26 cellular contexts compared by ENCODE assay signal in genomic region chr1:151581446-151581845, GRCh38.
"Had no signal": no experiment of that assay in that cellular context is flagged by ENCODE, and none has a peak within 500 bp of the region (broad histone marks: within the 10 kb centered on the region; RNA-seq: fewer than 3 reads in every experiment).

No MANE protein-coding gene starts in this region.

- H3K4me3 ChIP-seq: esophagus squamous epithelium, heart right ventricle, lower lobe of right lung, ovary, right lobe of liver, smooth muscle cell, suprapubic skin, transverse colon had no signal

- H3K36me3 ChIP-seq: ovary had no signal

- H3K9me3 ChIP-seq: esophagus squamous epithelium, heart right ventricle, lower lobe of right lung, ovary, right lobe of liver, suprapubic skin, transverse colon had no signal

- H3K27me3 Mint-ChIP-seq: effector memory CD8-positive, alpha-beta T cell; memory B cell; naive thymus-derived CD4-positive, alpha-beta T cell had no signal

- H3K4me1 Mint-ChIP-seq: memory B cell; stimulated activated effector memory CD8-positive, alpha-beta T cell treated with anti-CD3 and anti-CD28 coated beads, Interleukin-12 subunit alpha, Interleukin-12 subunit beta, amount 100 ng/mL, for 72 hours had no signal

- H3K4me1 ChIP-seq: lower lobe of right lung, right lobe of liver had no signal

- H3K27me3 ChIP-seq: esophagus squamous epithelium, heart right ventricle, ovary, right lobe of liver, suprapubic skin, transverse colon had no signal

- H3K27ac Mint-ChIP-seq: effector memory CD8-positive, alpha-beta T cell; memory B cell; naive thymus-derived CD4-positive, alpha-beta T cell; stimulated activated effector memory CD8-positive, alpha-beta T cell treated with anti-CD3 and anti-CD28 coated beads, Interleukin-12 subunit alpha, Interleukin-12 subunit beta, amount 100 ng/mL, for 72 hours had no signal

- ATAC-seq: effector memory CD8-positive, alpha-beta T cell; left cardiac atrium; lower lobe of right lung; naive thymus-derived CD4-positive, alpha-beta T cell; right lobe of liver; stimulated activated effector memory CD8-positive, alpha-beta T cell treated with anti-CD3 and anti-CD28 coated beads, Interleukin-12 subunit alpha, Interleukin-12 subunit beta, amount 100 ng/mL, for 72 hours; stimulated activated naive CD8-positive, alpha-beta T cell treated with anti-CD3 and anti-CD28 coated beads, Interleukin-15, Interleukin-2, amounts not matched to agents 100 U/mL and 50 U/mL, for 24 hours had no signal

- DNase-seq: caudate nucleus; cerebellar nuclear complex; cortex of kidney; effector memory CD8-positive, alpha-beta T cell; erythroblast; esophagus squamous epithelium; foreskin melanocyte; glutamatergic neuron; heart right ventricle; hippocampal formation; left cardiac atrium; left ventricle myocardium superior; lower lobe of right lung; naive thymus-derived CD4-positive, alpha-beta T cell; occipital lobe; ovary; right lobe of liver; stimulated activated CD4-positive, alpha-beta T cell treated with anti-CD3 and anti-CD28 coated beads, Interleukin-12 subunit alpha, Interleukin-12 subunit beta, amount 100 ng/mL, for 4 hours; stimulated activated CD4-positive, alpha-beta T cell treated with anti-CD3 and anti-CD28 coated beads, Interleukin-1b, Interleukin-23, amount 100 ng/mL, for 48 hours; stimulated activated CD4-positive, alpha-beta T cell treated with anti-CD3 and anti-CD28 coated beads, Interleukin-4, amount 100 ng/mL, for 24 hours; stimulated activated naive CD8-positive, alpha-beta T cell treated with anti-CD3 and anti-CD28 coated beads, Interleukin-15, Interleukin-2, amounts not matched to agents 100 U/mL and 50 U/mL, for 24 hours; transverse colon had no signal

- H3K4me3 Mint-ChIP-seq: effector memory CD8-positive, alpha-beta T cell; memory B cell; naive thymus-derived CD4-positive, alpha-beta T cell; stimulated activated effector memory CD8-positive, alpha-beta T cell treated with anti-CD3 and anti-CD28 coated beads, Interleukin-12 subunit alpha, Interleukin-12 subunit beta, amount 100 ng/mL, for 72 hours had no signal

- H3K27ac ChIP-seq: heart right ventricle, lower lobe of right lung, ovary, right lobe of liver, transverse colon had no signal

- H3K9me3 Mint-ChIP-seq: effector memory CD8-positive, alpha-beta T cell; memory B cell; stimulated activated effector memory CD8-positive, alpha-beta T cell treated with anti-CD3 and anti-CD28 coated beads, Interleukin-12 subunit alpha, Interleukin-12 subunit beta, amount 100 ng/mL, for 72 hours had no signal

- H3K4me2 ChIP-seq: smooth muscle cell had no signal

- H3K36me3 Mint-ChIP-seq: memory B cell had no signal
